Comparison of ENCODE assay signal across 24 cellular contexts in the genomic region with DNA sequence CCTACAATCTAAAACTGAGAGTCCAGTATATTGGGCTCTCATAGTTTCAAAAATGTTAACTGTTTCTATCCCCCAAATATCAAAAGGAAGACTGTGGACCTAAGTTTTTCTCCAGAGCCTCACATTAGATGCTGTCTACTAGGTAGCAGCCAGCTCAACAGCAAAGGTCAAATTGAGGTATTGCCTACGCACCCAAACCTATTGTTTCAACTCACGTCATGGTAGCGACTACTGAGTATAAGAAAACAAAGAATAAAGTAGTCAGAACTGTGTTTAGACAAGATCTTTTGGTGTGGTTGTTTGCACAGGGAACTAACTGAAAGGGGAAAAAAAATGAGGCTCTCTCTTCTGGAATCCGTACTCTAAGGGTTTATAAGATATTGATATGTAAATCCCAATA.
DNase-seq lines count a peak whose midpoint lies in the region; ATAC-seq, FAIRE-seq and TF ChIP-seq lines count a peak whose summit lies in the region.
"Had no signal": no experiment of that assay in that cellular context is flagged by ENCODE, and none has a peak within 500 bp of the region (broad histone marks: within the 10 kb centered on the region; RNA-seq: fewer than 3 reads in every experiment).

No MANE protein-coding gene starts in this region.

- no peak overlapping the region for H3K4me2 ChIP-seq in mammary epithelial cell (ENCODE audit: insufficient read depth, low read depth, low read length)
- H3K4me2 ChIP-seq in GM23248 (ENCODE audit: unreplicated experiment), result no peak overlapping the region
- H3K4me2 ChIP-seq: A549; BLaER1 treated with 17β-estradiol and CSF1 and Interleukin-3, amounts not matched to agents 10 nM and 100 nM had no signal

- H3F3A ChIP-seq in GM23248 (ENCODE audit: insufficient read depth), result peaks cover 16% of the 10 kb centered on the region; the same call in 1 of the 2 replicates

- no peak overlapping the region for H3K9ac ChIP-seq in mammary epithelial cell (ENCODE audit: insufficient read depth, low read length)
- H3K9ac ChIP-seq in GM23248, result no peak overlapping the region
- H3K9ac ChIP-seq: BLaER1 treated with 17β-estradiol and CSF1 and Interleukin-3, amounts not matched to agents 10 nM and 100 nM had no signal

- no peak for TF ChIP-seq CTCF in mammary epithelial cell (conservative IDR thresholded peaks at IDR 0.05 in 1 of 2, IDR thresholded peaks at IDR 0.05 in 1 of 2; ENCODE audit: extremely low read depth in 1 of 2, insufficient read depth in 1 of 2, low read depth in 1 of 2, low read length in 2 of 2)
- no peak for TF ChIP-seq CTCF in MCF 10A (IDR thresholded peaks at IDR 0.05; ENCODE audit: unreplicated experiment)
- TF ChIP-seq CTCF in bronchial epithelial cell (IDR thresholded peaks at IDR 0.05; ENCODE audit: insufficient read depth, low read length, severe bottlenecking), result no peak
- no peak for TF ChIP-seq CTCF in fibroblast of pulmonary artery (IDR thresholded peaks at IDR 0.05; ENCODE audit: low read length, missing control alignments)

- H3K4me3 ChIP-seq in mammary epithelial cell (replicated peaks in 1 of 3; ENCODE audit: insufficient read depth in 1 of 3, low read depth in 2 of 3, low read length in 3 of 3) (no peak overlapping the region), bronchial epithelial cell (ENCODE audit: low read depth, low read length) (no peak overlapping the region), fibroblast of pulmonary artery (replicated peaks; ENCODE audit: low read depth, low read length) (no peak overlapping the region), GM23248 (no peak overlapping the region)
- H3K4me3 ChIP-seq: A549; BLaER1 treated with 17β-estradiol and CSF1 and Interleukin-3, amounts not matched to agents 10 nM and 100 nM; GM12878 had no signal

- dilution Hi-C loops in mammary epithelial cell (cut with HindIII; ENCODE audit: low sequenced_read_pairs), result no loop called here

- CTCF ChIA-PET in mammary epithelial cell (lab: Charles Lee; ENCODE audit: low non-redundant PET), result no interaction called here
- CTCF ChIA-PET in MCF 10A (lab: Yijun Ruan, JAX), result interaction anchor here (0.8 kb wide), 1 partner anchor 23 kb away, joined by 3 read pairs; no protein-coding TSS in a partner anchor

- H3K79me2 ChIP-seq in mammary epithelial cell (ENCODE audit: insufficient read depth, low read length), result no peaks in the 10 kb centered on the region
- H3K79me2 ChIP-seq in GM23248 (ENCODE audit: insufficient read depth), result no peaks in the 10 kb centered on the region

- BruUV-seq in mammary epithelial cell (replicated peaks; lab: Mats Ljungman, UMichigan), result no TSS peak
- no TSS peak for BruUV-seq in MCF 10A (replicated peaks; lab: Mats Ljungman, UMichigan)

- H2AFZ ChIP-seq in mammary epithelial cell (ENCODE audit: low read depth, low read length) (no peak overlapping the region), GM23248 (no peak overlapping the region)

- intact Hi-C loops in mammary epithelial cell (cut with micrococcal nuclease), result no loop called here
- intact Hi-C loops in MCF 10A (cut with micrococcal nuclease), result no loop called here

- H3K9me3 ChIP-seq in mammary epithelial cell (replicated peaks; ENCODE audit: insufficient read depth, low read length), result no peaks in the 10 kb centered on the region
- H3K9me3 ChIP-seq in GM23248 (ENCODE audit: low read depth), result no peaks in the 10 kb centered on the region
- H3K9me3 ChIP-seq: A549, BE2C had no signal

- H3K27ac ChIP-seq in mammary epithelial cell (ENCODE audit: insufficient read depth, low read depth, low read length) (no peak overlapping the region), GM23248 (no peak overlapping the region)
- H3K27ac ChIP-seq: A549; BLaER1 treated with 17β-estradiol and CSF1 and Interleukin-3, amounts not matched to agents 10 nM and 100 nM had no signal

- H3K4me3 Mint-ChIP-seq in MCF 10A (ENCODE audit: unreplicated experiment), result no peak overlapping the region
- no peak overlapping the region for H3K4me3 Mint-ChIP-seq in activated naive CD8-positive, alpha-beta T cell treated with anti-CD3 and anti-CD28 coated beads, Interleukin-2, amount 50 U/mL, for 24 hours
- H3K4me3 Mint-ChIP-seq: CD14-positive monocyte; CD4-positive, alpha-beta T cell; CD8-positive, alpha-beta memory T cell had no signal

- H3K4me1 ChIP-seq in mammary epithelial cell (ENCODE audit: insufficient read depth, low read length), result peaks cover 9% of the 10 kb centered on the region
- H3K4me1 ChIP-seq in GM23248 (ENCODE audit: insufficient read depth), result peaks cover 12% of the 10 kb centered on the region
- H3K4me1 ChIP-seq: A549, BE2C had no signal

- no peak for FAIRE-seq in bronchial epithelial cell (lab: Jason Lieb, UNC)
- FAIRE-seq: A549, D721Med, GM12878, H1 had no signal

- DNase-seq in mammary epithelial cell (peak; percentile 64), MCF 10A (ENCODE audit: unreplicated experiment) (no peak), bronchial epithelial cell (ENCODE audit: low read depth) (peak; percentile 80), fibroblast of pulmonary artery (ENCODE audit: low read depth) (peak; percentile 28), T1000 (lab: John Stamatoyannopoulos, UW) (no peak), GM23248 (no peak)
- DNase-seq in activated naive CD8-positive, alpha-beta T cell treated with anti-CD3 and anti-CD28 coated beads, Interleukin-2, amount 50 U/mL, for 24 hours, result no peak
- DNase-seq: 8988T; ACHN; AML-193; BE2C; CD4-positive, alpha-beta T cell; CD8-positive, alpha-beta memory T cell; DMS 273 treated with DMSO at 0.1 percent for 48 hours; DND-41; GDM1; H7; HCEC 1CT had no signal

- POLR2A ChIA-PET in MCF 10A (lab: Yijun Ruan, JAX), result interaction anchor here (0.7 kb wide), 1 partner anchor 37 kb away, joined by 4 read pairs; no protein-coding TSS in a partner anchor

- H3K27me3 Mint-ChIP-seq in MCF 10A (ENCODE audit: insufficient read depth, unreplicated experiment), result no peaks in the 10 kb centered on the region
- H3K27me3 Mint-ChIP-seq in activated naive CD8-positive, alpha-beta T cell treated with anti-CD3 and anti-CD28 coated beads, Interleukin-2, amount 50 U/mL, for 24 hours, result no peaks in the 10 kb centered on the region

- 76% methylated on average over 4 of the region's 4 CpGs for WGBS in mammary epithelial cell (ENCODE audit: low coverage, missing lambda C conversion rate)
- 78% methylated on average over 4 of the region's 4 CpGs for WGBS in GM23248 (ENCODE audit: low coverage in 1 of 2, low lambda C conversion rate in 2 of 2, missing lambda C conversion rate in 2 of 2), 2 experiments

- H4K20me1 ChIP-seq in mammary epithelial cell (ENCODE audit: insufficient read depth, low read length) (no peaks in the 10 kb centered on the region), GM23248 (ENCODE audit: insufficient read depth) (no peaks in the 10 kb centered on the region)

- H3K4me1 Mint-ChIP-seq in MCF 10A (ENCODE audit: insufficient read depth, unreplicated experiment), result peaks cover 11% of the 10 kb centered on the region
- H3K4me1 Mint-ChIP-seq in activated naive CD8-positive, alpha-beta T cell treated with anti-CD3 and anti-CD28 coated beads, Interleukin-2, amount 50 U/mL, for 24 hours, result peaks cover 4% of the 10 kb centered on the region
- H3K4me1 Mint-ChIP-seq: CD8-positive, alpha-beta memory T cell had no signal

- H3K9me2 ChIP-seq in GM23248 (ENCODE audit: insufficient read depth), result no peaks in the 10 kb centered on the region

- no peaks in the 10 kb centered on the region for H3K36me3 Mint-ChIP-seq in MCF 10A (ENCODE audit: insufficient read depth, unreplicated experiment)
- no peaks in the 10 kb centered on the region for H3K36me3 Mint-ChIP-seq in activated naive CD8-positive, alpha-beta T cell treated with anti-CD3 and anti-CD28 coated beads, Interleukin-2, amount 50 U/mL, for 24 hours (ENCODE audit: low read depth)
- H3K36me3 Mint-ChIP-seq: CD14-positive monocyte; CD8-positive, alpha-beta memory T cell had no signal

- no peak overlapping the region for H3K27ac Mint-ChIP-seq in MCF 10A (ENCODE audit: low read depth, unreplicated experiment)
- H3K27ac Mint-ChIP-seq in activated naive CD8-positive, alpha-beta T cell treated with anti-CD3 and anti-CD28 coated beads, Interleukin-2, amount 50 U/mL, for 24 hours, result no peak overlapping the region
- H3K27ac Mint-ChIP-seq: CD14-positive monocyte; CD4-positive, alpha-beta T cell; CD8-positive, alpha-beta memory T cell had no signal

- H3K9me3 Mint-ChIP-seq in MCF 10A (ENCODE audit: unreplicated experiment), result no peaks in the 10 kb centered on the region
- no peaks in the 10 kb centered on the region for H3K9me3 Mint-ChIP-seq in activated naive CD8-positive, alpha-beta T cell treated with anti-CD3 and anti-CD28 coated beads, Interleukin-2, amount 50 U/mL, for 24 hours
- H3K9me3 Mint-ChIP-seq: CD4-positive, alpha-beta T cell; CD8-positive, alpha-beta memory T cell had no signal

- H3K36me3 ChIP-seq in mammary epithelial cell (ENCODE audit: insufficient read depth, low read length) (no peaks in the 10 kb centered on the region), bronchial epithelial cell (ENCODE audit: control insufficient read depth, insufficient read depth, low read length) (no peaks in the 10 kb centered on the region), GM23248 (ENCODE audit: low read depth) (no peaks in the 10 kb centered on the region)
- H3K36me3 ChIP-seq: BE2C; BLaER1 treated with 17β-estradiol and CSF1 and Interleukin-3, amounts not matched to agents 10 nM and 100 nM had no signal

- no peak for ATAC-seq in activated naive CD8-positive, alpha-beta T cell treated with anti-CD3 and anti-CD28 coated beads, Interleukin-2, amount 50 U/mL, for 24 hours
- ATAC-seq: A549, GM12878 had no signal

- H3K27me3 ChIP-seq in mammary epithelial cell (ENCODE audit: insufficient read depth, low read length) (no peaks in the 10 kb centered on the region), bronchial epithelial cell (ENCODE audit: control insufficient read depth, insufficient read depth, low read length) (no peaks in the 10 kb centered on the region), GM23248 (replicated peaks; ENCODE audit: insufficient read depth) (no peaks in the 10 kb centered on the region)
- H3K27me3 ChIP-seq: BE2C had no signal

- in situ Hi-C loops in mammary epithelial cell (cut with MboI; ENCODE audit: low sequenced_read_pairs in 2 of 2), result no loop called here
- in situ Hi-C loops in GM23248 (cut with MboI), result no loop called here

Comparison
In these comparisons a context has a peak if more than half of its experiments do, and no peak if none do; other contexts are left out.
1. DNase-seq: peak in mammary epithelial cell (single experiment), bronchial epithelial cell (single experiment) and fibroblast of pulmonary artery (single experiment); none in MCF 10A (single experiment), T1000 (single experiment), activated naive CD8-positive, alpha-beta T cell treated with anti-CD3 and anti-CD28 coated beads, Interleukin-2, amount 50 U/mL, for 24 hours (single experiment) and GM23248 (single experiment).